In the genomic region with DNA sequence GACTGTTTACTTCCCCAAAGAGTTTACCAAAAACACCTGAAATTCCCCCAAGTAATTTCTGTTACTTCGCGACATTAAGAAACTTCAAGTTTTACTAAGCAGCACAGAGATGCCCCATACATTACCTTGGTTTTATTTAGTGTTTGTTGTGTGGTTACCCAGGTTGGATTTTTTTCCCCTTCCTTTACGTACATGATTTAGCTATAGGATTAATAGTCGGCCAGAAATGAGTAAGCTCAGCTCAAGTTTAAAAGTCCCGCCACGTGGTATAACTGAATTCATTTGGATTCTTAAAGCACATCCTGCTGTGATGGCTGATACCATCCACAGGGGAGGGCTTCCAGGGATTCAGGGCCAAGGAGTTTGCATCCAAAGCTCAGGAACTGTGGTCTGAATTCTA, we compare ENCODE assay signal across 15 cellular contexts.
DNase-seq lines count a peak whose midpoint lies in the region; ATAC-seq and TF ChIP-seq lines count a peak whose summit lies in the region.
"Had no signal": no experiment of that assay in that cellular context is flagged by ENCODE, and none has a peak within 500 bp of the region (broad histone marks: within the 10 kb centered on the region; RNA-seq: fewer than 3 reads in every experiment).

No MANE protein-coding gene starts in this region.

- no peak overlapping the region for H3K27ac ChIP-seq in substantia nigra (ENCODE audit: low read depth, low read length, poor library complexity, severe bottlenecking)
- H3K27ac ChIP-seq in thyroid gland = no peak overlapping the region
- H3K27ac ChIP-seq: body of pancreas, epithelial cell of prostate, neutrophil, transverse colon had no signal

- H3K27ac Mint-ChIP-seq in IgD-negative memory B cell = peak overlapping the region; percentile 6 to 25 (median 18)
- H3K27ac Mint-ChIP-seq: activated CD8-positive, alpha-beta memory T cell treated with anti-CD3 and anti-CD28 coated beads, Interleukin-2, amount 10 ng/mL, durations not matched to agents 7 days and 5 days had no signal

- H3K9me3 Mint-ChIP-seq in IgD-negative memory B cell = peaks cover 0 to 5% (median 0%) of the 10 kb centered on the region in 3 donors
- H3K9me3 Mint-ChIP-seq: immature natural killer cell had no signal

- no peaks in the 10 kb centered on the region for H3K27me3 ChIP-seq in thyroid gland
- H3K27me3 ChIP-seq: body of pancreas, neutrophil, transverse colon had no signal

- TF ChIP-seq POLR2A in thyroid gland (IDR thresholded peaks at IDR 0.05) = no peak

- peak overlapping the region in 1 of 4 donors; percentile 76 for H3K4me3 Mint-ChIP-seq in IgD-negative memory B cell
- H3K4me3 Mint-ChIP-seq: activated CD8-positive, alpha-beta memory T cell treated with anti-CD3 and anti-CD28 coated beads, Interleukin-2, amount 10 ng/mL, durations not matched to agents 7 days and 5 days; immature natural killer cell had no signal

- H3K27me3 Mint-ChIP-seq in IgD-negative memory B cell = no peaks in the 10 kb centered on the region
- H3K27me3 Mint-ChIP-seq: activated CD8-positive, alpha-beta memory T cell treated with anti-CD3 and anti-CD28 coated beads, Interleukin-2, amount 10 ng/mL, durations not matched to agents 7 days and 5 days had no signal

- H3K36me3 ChIP-seq in thyroid gland = peaks cover 15 to 22% of the 10 kb centered on the region in 2 donors

- TF ChIP-seq CTCF in thyroid gland (IDR thresholded peaks at IDR 0.05) = no peak

- H3K36me3 Mint-ChIP-seq in IgD-negative memory B cell = peaks cover 11% of the 10 kb centered on the region

- no peaks in the 10 kb centered on the region for H3K9me3 ChIP-seq in thyroid gland
- H3K9me3 ChIP-seq: body of pancreas, neutrophil, transverse colon had no signal

- no peaks in the 10 kb centered on the region for H3K4me1 ChIP-seq in thyroid gland
- H3K4me1 ChIP-seq: body of pancreas, transverse colon had no signal

- WGBS in thyroid gland, 2 donors = 80 to 84% methylated on average over 6 of the region's 6 CpGs

- H3K4me3 ChIP-seq in thyroid gland (replicated peaks in 1 of 3) = no peak overlapping the region
- H3K4me3 ChIP-seq: body of pancreas, transverse colon had no signal

- peak; percentile 76 for ATAC-seq in GM18502 (IDR thresholded peaks at IDR 0.05; ENCODE audit: poor library complexity, unreplicated experiment)
- peak; percentile 69 for ATAC-seq in GM19463 (IDR thresholded peaks at IDR 0.05; ENCODE audit: unreplicated experiment)
- peak; percentile 80 for ATAC-seq in HG02885 (IDR thresholded peaks at IDR 0.05; ENCODE audit: poor library complexity, unreplicated experiment)
- ATAC-seq: activated CD8-positive, alpha-beta memory T cell treated with anti-CD3 and anti-CD28 coated beads, Interleukin-2, amount 10 ng/mL, durations not matched to agents 7 days and 5 days; body of pancreas had no signal

- H3K4me1 Mint-ChIP-seq in IgD-negative memory B cell = peaks cover 20 to 25% (median 21%) of the 10 kb centered on the region in 3 donors

- intact Hi-C loops in thyroid gland (cut with DNase I) = loop anchor here (10.0 kb wide), 1 partner anchor 170 kb away; no protein-coding TSS in a partner anchor

- no peak for DNase-seq in substantia nigra (lab: John Stamatoyannopoulos, UW)
- no peak for DNase-seq in thyroid gland
- DNase-seq in stimulated activated CD4-positive, alpha-beta T cell treated with anti-CD3 and anti-CD28 coated beads, Interleukin-2, amount 100 ng/mL, for 48 hours = no peak
- DNase-seq in NCI-H187 treated with DMSO at 0.1 percent for 48 hours (lab: John Stamatoyannopoulos, UW) = no peak
- DNase-seq: activated CD8-positive, alpha-beta memory T cell treated with anti-CD3 and anti-CD28 coated beads, Interleukin-2, amount 10 ng/mL, durations not matched to agents 7 days and 5 days; body of pancreas; immature natural killer cell; NCI-H226; transverse colon had no signal
